ENCODE assay signal across 19 cellular contexts in the genomic region with DNA sequence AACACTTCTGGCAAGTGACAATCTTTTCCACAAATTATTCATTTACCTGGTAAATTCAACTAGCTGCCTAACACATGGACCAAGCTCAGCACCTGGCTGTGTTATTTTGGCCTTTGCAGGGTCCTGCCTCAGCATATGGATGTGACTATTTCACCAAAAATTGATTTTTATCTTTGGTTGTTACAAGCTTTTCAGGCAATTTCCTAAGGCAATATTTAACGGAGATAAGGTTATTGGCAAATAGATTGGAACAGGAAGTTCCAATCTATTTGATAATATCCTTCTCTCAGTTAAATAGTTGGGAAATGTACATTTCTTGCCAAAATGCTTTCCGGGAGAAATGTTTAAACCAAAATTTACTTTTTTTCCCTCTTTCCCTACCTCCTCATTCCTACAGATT.
DNase-seq lines count a peak whose midpoint lies in the region; ATAC-seq and TF ChIP-seq lines count a peak whose summit lies in the region.
"Had no signal": no experiment of that assay in that cellular context is flagged by ENCODE, and none has a peak within 500 bp of the region (broad histone marks: within the 10 kb centered on the region; RNA-seq: fewer than 3 reads in every experiment).

No MANE protein-coding gene starts in this region.

- no peak overlapping the region for H2AFZ ChIP-seq in trophoblast cell (ENCODE audit: insufficient read depth, low read length, poor library complexity)

- ATAC-seq in RWPE2 (ENCODE audit: low read depth) (peak; percentile 50), HG03095 (IDR thresholded peaks at IDR 0.05; ENCODE audit: unreplicated experiment) (no peak), GM19035 (IDR thresholded peaks at IDR 0.05; ENCODE audit: unreplicated experiment) (no peak)
- ATAC-seq: A549; CD8-positive, alpha-beta T cell; GM12878 had no signal

- peak; percentile 24 for DNase-seq in HS-5 (ENCODE audit: low read depth)
- no peak for DNase-seq in RWPE2 (ENCODE audit: low spot score)
- peak; percentile 15 to 93 for DNase-seq in trophoblast cell
- DNase-seq: AML-193; Caco-2; Calu3; CD4-positive, alpha-beta T cell; CD8-positive, alpha-beta T cell; DMS79; DND-41; EL; GDM1 had no signal

- no peak overlapping the region for H4K91ac ChIP-seq in trophoblast cell (ENCODE audit: low read depth, low read length)

- no peak overlapping the region for H2BK5ac ChIP-seq in trophoblast cell (ENCODE audit: low read depth, low read length, poor library complexity)

- WGBS in trophoblast cell (ENCODE audit: extremely low coverage, insufficient coverage, insufficient read length): no CpG with 5 or more reads among the region's 2 CpGs

- H4K12ac ChIP-seq in trophoblast cell (ENCODE audit: low read depth, low read length): no peak overlapping the region

- peak overlapping the region; percentile 39 for H3K27ac ChIP-seq in RWPE2 (ENCODE audit: poor library complexity, severe bottlenecking)
- no peak overlapping the region for H3K27ac ChIP-seq in trophoblast cell (ENCODE audit: low read depth, low read length)
- H3K27ac ChIP-seq: 22Rv1; A549; BLaER1 treated with 17β-estradiol and CSF1 and Interleukin-3, amounts not matched to agents 10 nM and 100 nM; C4-2B had no signal

- H3K4me1 ChIP-seq in RWPE2 (ENCODE audit: insufficient read depth, poor library complexity, severe bottlenecking): peaks cover 12% of the 10 kb centered on the region
- H3K4me1 ChIP-seq in trophoblast cell (ENCODE audit: control insufficient read depth in 1 of 2, insufficient read depth in 2 of 2, low read length in 2 of 2): no peaks in the 10 kb centered on the region
- H3K4me1 ChIP-seq: A549; BLaER1 treated with 17β-estradiol and CSF1 and Interleukin-3, amounts not matched to agents 10 nM and 100 nM; Caco-2 had no signal

- no peak overlapping the region for H4K8ac ChIP-seq in trophoblast cell (ENCODE audit: low read depth, low read length)

- TF ChIP-seq CTCF in RWPE2 (IDR thresholded peaks at IDR 0.05; ENCODE audit: poor library complexity, severe bottlenecking): no peak

- H3K4me3 ChIP-seq in RWPE2 (ENCODE audit: severe bottlenecking): no peak overlapping the region
- no peak overlapping the region for H3K4me3 ChIP-seq in trophoblast cell (ENCODE audit: low read depth, low read length)
- H3K4me3 ChIP-seq: A549; BLaER1 treated with 17β-estradiol and CSF1 and Interleukin-3, amounts not matched to agents 10 nM and 100 nM; GM12878 had no signal

- no peak overlapping the region for H2BK120ac ChIP-seq in trophoblast cell (ENCODE audit: insufficient read depth, low read length, poor library complexity)

- H3K79me1 ChIP-seq in trophoblast cell (ENCODE audit: low read length): no peaks in the 10 kb centered on the region

- H2BK12ac ChIP-seq in trophoblast cell (ENCODE audit: low read length): no peak overlapping the region

- H3K4me2 ChIP-seq in trophoblast cell (ENCODE audit: low read length): no peak overlapping the region
- H3K4me2 ChIP-seq: A549; BLaER1 treated with 17β-estradiol and CSF1 and Interleukin-3, amounts not matched to agents 10 nM and 100 nM had no signal

- no peak overlapping the region for H3K18ac ChIP-seq in trophoblast cell (ENCODE audit: low read length)

- H3K79me2 ChIP-seq in trophoblast cell (ENCODE audit: control insufficient read depth, insufficient read depth, low read length, poor library complexity): no peaks in the 10 kb centered on the region

- H3K36me3 ChIP-seq in RWPE2 (ENCODE audit: low read depth): no peaks in the 10 kb centered on the region
- H3K36me3 ChIP-seq in trophoblast cell (ENCODE audit: control insufficient read depth in 1 of 2, insufficient read depth in 2 of 2, low read length in 2 of 2): no peaks in the 10 kb centered on the region
- H3K36me3 ChIP-seq: BLaER1 treated with 17β-estradiol and CSF1 and Interleukin-3, amounts not matched to agents 10 nM and 100 nM had no signal

- H3K27me3 ChIP-seq in RWPE2 (ENCODE audit: insufficient read depth, poor library complexity, severe bottlenecking): no peaks in the 10 kb centered on the region
- no peaks in the 10 kb centered on the region for H3K27me3 ChIP-seq in trophoblast cell (ENCODE audit: insufficient read depth, low read length)
- H3K27me3 ChIP-seq: BLaER1 treated with 17β-estradiol and CSF1 and Interleukin-3, amounts not matched to agents 10 nM and 100 nM had no signal

- H3K23ac ChIP-seq in trophoblast cell (ENCODE audit: low read length): no peak overlapping the region

- H3K4ac ChIP-seq in trophoblast cell (ENCODE audit: low read depth, low read length): no peak overlapping the region

- H3K9me3 ChIP-seq in RWPE2 (ENCODE audit: severe bottlenecking) (no peaks in the 10 kb centered on the region), trophoblast cell (ENCODE audit: insufficient read depth, low read depth, low read length) (no peaks in the 10 kb centered on the region)
- H3K9me3 ChIP-seq: A549; BLaER1 treated with 17β-estradiol and CSF1 and Interleukin-3, amounts not matched to agents 10 nM and 100 nM; Caco-2 had no signal

- H3K9ac ChIP-seq in trophoblast cell (ENCODE audit: low read length): no peak overlapping the region
- H3K9ac ChIP-seq: BLaER1 treated with 17β-estradiol and CSF1 and Interleukin-3, amounts not matched to agents 10 nM and 100 nM had no signal

- no peak overlapping the region for H3K14ac ChIP-seq in trophoblast cell (ENCODE audit: low read length)

- no peak overlapping the region for H2AK5ac ChIP-seq in trophoblast cell (ENCODE audit: low read length)
